ENCODE assay signal across 12 cellular contexts in the genomic region with DNA sequence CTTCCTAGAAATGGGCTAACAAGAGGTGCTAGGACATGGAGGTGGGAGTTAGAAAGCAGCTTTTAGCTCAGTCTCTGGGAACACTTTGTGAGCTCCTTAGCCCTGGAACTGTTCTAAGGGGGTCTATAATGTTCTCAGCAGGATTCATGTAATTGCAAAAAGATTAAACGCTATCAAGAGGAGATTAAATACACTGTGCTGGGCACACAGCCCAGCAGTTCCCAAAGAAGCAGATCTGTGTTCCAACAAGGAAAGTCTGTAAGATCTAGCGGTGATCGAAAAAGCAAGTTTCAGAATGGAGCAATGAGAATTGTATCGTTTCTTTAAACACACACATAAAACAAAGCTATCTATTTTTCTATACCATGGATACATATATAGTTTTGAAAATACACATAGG. TPM values are rescaled to one million over a fixed set of nuclear protein-coding genes. Genes with fewer than 3 reads are reported as not detected.
DNase-seq lines count a peak whose midpoint lies in the region; ATAC-seq and TF ChIP-seq lines count a peak whose summit lies in the region.
"Had no signal": no experiment of that assay in that cellular context is flagged by ENCODE, and none has a peak within 500 bp of the region (broad histone marks: within the 10 kb centered on the region; RNA-seq: fewer than 3 reads in every experiment).

No MANE protein-coding gene starts in this region.

- no peak for TF ChIP-seq CTCF in heart right ventricle (IDR thresholded peaks at IDR 0.05)
- TF ChIP-seq CTCF in esophagus squamous epithelium (IDR thresholded peaks at IDR 0.05), result no peak
- TF ChIP-seq CTCF in prostate gland (IDR thresholded peaks at IDR 0.05), result no peak
- no peak for TF ChIP-seq CTCF in vagina (IDR thresholded peaks at IDR 0.05)

- WGBS in heart right ventricle, 2 donors, result 33 to 37% methylated on average over 4 of the region's 4 CpGs
- 15 to 30% methylated on average over 4 of the region's 4 CpGs for WGBS in esophagus squamous epithelium, 2 donors
- WGBS in prostate gland, result 6% methylated on average over 4 of the region's 4 CpGs

- no peak for DNase-seq in heart right ventricle
- DNase-seq in cardiac septum (ENCODE audit: low spot score), result no peak
- no peak for DNase-seq in esophagus squamous epithelium (lab: John Stamatoyannopoulos, UW)
- no peak for DNase-seq in prostate gland (ENCODE audit: low spot score)
- DNase-seq in vagina (ENCODE audit: extremely low spot score in 2 of 2), result no peak
- DNase-seq in mucosa of gallbladder (ENCODE audit: low spot score), result no peak
- DNase-seq: nephron progenitor cell; stimulated activated CD4-positive, alpha-beta T cell treated with anti-CD3 and anti-CD28 coated beads, Interleukin-1b, Interleukin-23, amount 100 ng/mL, for 48 hours; stimulated activated naive CD8-positive, alpha-beta T cell treated with anti-CD3 and anti-CD28 coated beads, Interleukin-15, Interleukin-2, amounts not matched to agents 100 U/mL and 50 U/mL, for 24 hours; T-helper 17 cell had no signal

- ATAC-seq in heart right ventricle, result no peak
- no peak for ATAC-seq in HG03378 (IDR thresholded peaks at IDR 0.05; ENCODE audit: unreplicated experiment)
- no peak for ATAC-seq in SK-N-SH treated with all-trans-retinoic acid at 6 μM for 48 hours
- ATAC-seq: stimulated activated naive CD8-positive, alpha-beta T cell treated with anti-CD3 and anti-CD28 coated beads, Interleukin-15, Interleukin-2, amounts not matched to agents 100 U/mL and 50 U/mL, for 24 hours; T-helper 17 cell had no signal

- H3K9me3 ChIP-seq in heart right ventricle (no peaks in the 10 kb centered on the region), esophagus squamous epithelium (no peaks in the 10 kb centered on the region), prostate gland (no peaks in the 10 kb centered on the region), vagina (no peaks in the 10 kb centered on the region)

- H3K4me3 ChIP-seq in heart right ventricle, result peak overlapping the region in 1 of 10 donors; percentile 2
- H3K4me3 ChIP-seq in esophagus squamous epithelium, result peak overlapping the region in 1 of 4 donors; percentile 8
- H3K4me3 ChIP-seq in prostate gland, result no peak overlapping the region
- H3K4me3 ChIP-seq in vagina, result no peak overlapping the region

- H3K4me1 ChIP-seq in heart right ventricle (peaks cover 27 to 92% (median 82%) of the 10 kb centered on the region in 9 donors), esophagus squamous epithelium (peaks cover 47 to 98% (median 74%) of the 10 kb centered on the region in 3 donors), prostate gland (replicated peaks) (peaks cover 15% of the 10 kb centered on the region), vagina (peaks cover 90% of the 10 kb centered on the region)

- no peak for TF ChIP-seq POLR2A in esophagus squamous epithelium (IDR thresholded peaks at IDR 0.05)
- no peak for TF ChIP-seq POLR2A in prostate gland (IDR thresholded peaks at IDR 0.05)
- no peak for TF ChIP-seq POLR2A in vagina (IDR thresholded peaks at IDR 0.05)

- peak overlapping the region; percentile 62 to 100 (median 92) for H3K27ac ChIP-seq in heart right ventricle
- H3K27ac ChIP-seq in esophagus squamous epithelium, result peak overlapping the region; percentile 70 to 96 (median 92)
- H3K27ac ChIP-seq in prostate gland, result peak overlapping the region; percentile 80 to 83
- H3K27ac ChIP-seq in vagina, result peak overlapping the region; percentile 98

- H3K27me3 ChIP-seq in heart right ventricle (no peaks in the 10 kb centered on the region), esophagus squamous epithelium (peaks cover 0 to 77% (median 0%) of the 10 kb centered on the region in 4 donors), prostate gland (replicated peaks; ENCODE audit: insufficient read depth) (no peaks in the 10 kb centered on the region), vagina (no peaks in the 10 kb centered on the region)

- H3K36me3 ChIP-seq in heart right ventricle (peaks cover 0 to 2% (median 0%) of the 10 kb centered on the region in 9 donors), esophagus squamous epithelium (no peaks in the 10 kb centered on the region), prostate gland (no peaks in the 10 kb centered on the region), vagina (no peaks in the 10 kb centered on the region)

- intact Hi-C loops in heart right ventricle (cut with DNase I) (loop anchor here in 3 of 10 donors (10.0 kb wide), 2 partner anchors 101 to 339 kb away; partner anchors contain the start of gene KANSL3 (in 2 of the 3)), cardiac septum (cut with DNase I) (no loop called here), esophagus squamous epithelium (cut with DNase I) (loop anchor here (10.0 kb wide), 1 partner anchor 231 kb away; the partner anchor contains the start of gene CNNM4), prostate gland (cut with DNase I) (loop anchor here (5.0 to 10.0 kb wide), 4 partner anchors 283 to 421 kb away; partner anchors contain the start of genes CNNM3 and STARD7), vagina (cut with DNase I) (loop anchor here (10.0 kb wide), 1 partner anchor 101 kb away; the partner anchor contains the start of gene KANSL3)

TF ChIP-seq in SK-N-SH treated with all-trans-retinoic acid at 6 μM for 48 hours, 23 proteins besides CTCF, POLR2A, EP300 and RAD21:
- no peak for TF ChIP-seq ZNF8 (CRISPR knock-in tag; IDR thresholded peaks at IDR 0.05)
- TF ChIP-seq, protein P1, sequence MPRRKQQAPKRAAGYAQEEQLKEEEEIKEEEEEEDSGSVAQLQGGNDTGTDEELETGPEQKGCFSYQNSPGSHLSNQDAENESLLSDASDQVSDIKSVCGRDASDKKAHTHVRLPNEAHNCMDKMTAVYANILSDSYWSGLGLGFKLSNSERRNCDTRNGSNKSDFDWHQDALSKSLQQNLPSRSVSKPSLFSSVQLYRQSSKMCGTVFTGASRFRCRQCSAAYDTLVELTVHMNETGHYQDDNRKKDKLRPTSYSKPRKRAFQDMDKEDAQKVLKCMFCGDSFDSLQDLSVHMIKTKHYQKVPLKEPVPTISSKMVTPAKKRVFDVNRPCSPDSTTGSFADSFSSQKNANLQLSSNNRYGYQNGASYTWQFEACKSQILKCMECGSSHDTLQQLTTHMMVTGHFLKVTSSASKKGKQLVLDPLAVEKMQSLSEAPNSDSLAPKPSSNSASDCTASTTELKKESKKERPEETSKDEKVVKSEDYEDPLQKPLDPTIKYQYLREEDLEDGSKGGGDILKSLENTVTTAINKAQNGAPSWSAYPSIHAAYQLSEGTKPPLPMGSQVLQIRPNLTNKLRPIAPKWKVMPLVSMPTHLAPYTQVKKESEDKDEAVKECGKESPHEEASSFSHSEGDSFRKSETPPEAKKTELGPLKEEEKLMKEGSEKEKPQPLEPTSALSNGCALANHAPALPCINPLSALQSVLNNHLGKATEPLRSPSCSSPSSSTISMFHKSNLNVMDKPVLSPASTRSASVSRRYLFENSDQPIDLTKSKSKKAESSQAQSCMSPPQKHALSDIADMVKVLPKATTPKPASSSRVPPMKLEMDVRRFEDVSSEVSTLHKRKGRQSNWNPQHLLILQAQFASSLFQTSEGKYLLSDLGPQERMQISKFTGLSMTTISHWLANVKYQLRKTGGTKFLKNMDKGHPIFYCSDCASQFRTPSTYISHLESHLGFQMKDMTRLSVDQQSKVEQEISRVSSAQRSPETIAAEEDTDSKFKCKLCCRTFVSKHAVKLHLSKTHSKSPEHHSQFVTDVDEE (CRISPR knock-in tag; IDR thresholded peaks at IDR 0.05), result no peak
- no peak for TF ChIP-seq ARNTL (CRISPR knock-in tag; IDR thresholded peaks at IDR 0.05; ENCODE audit: borderline replicate concordance, low read depth)
- no peak for TF ChIP-seq TCF4 (CRISPR knock-in tag; IDR thresholded peaks at IDR 0.05; ENCODE audit: borderline replicate concordance)
- no peak for TF ChIP-seq CREB5 (CRISPR knock-in tag; IDR thresholded peaks at IDR 0.05; ENCODE audit: low read depth)
- TF ChIP-seq OSR1 (CRISPR knock-in tag; IDR thresholded peaks at IDR 0.05), result no peak
- no peak for TF ChIP-seq GLIS3 (CRISPR knock-in tag; IDR thresholded peaks at IDR 0.05)
- TF ChIP-seq BACH2 (CRISPR knock-in tag; IDR thresholded peaks at IDR 0.05; ENCODE audit: borderline replicate concordance), result no peak
- TF ChIP-seq RARB (CRISPR knock-in tag; IDR thresholded peaks at IDR 0.05), result no peak
- no peak for TF ChIP-seq CSRNP3 (CRISPR knock-in tag; IDR thresholded peaks at IDR 0.05)
- TF ChIP-seq SNAI2 (CRISPR knock-in tag; IDR thresholded peaks at IDR 0.05), result no peak

RNA-seq across cellular contexts. Expression of gene ARID5A, which starts 2.4 kb away (rescaled TPM):
- 100 to 1,000 TPM in 1 of 10 donors, 10 to 100 TPM in 9; 12.0 to 121 (median 43.5) TPM for total RNA-seq in heart right ventricle
- 10 to 100 TPM; 35.0 to 42.9 TPM for polyA plus RNA-seq in heart right ventricle
- 79.4 TPM for total RNA-seq in cardiac septum
- total RNA-seq in esophagus squamous epithelium, result 10 to 100 TPM in 1 of 4 donors, 1 to 10 TPM in 3; 2.8 to 25.9 (median 5.7) TPM
- total RNA-seq in prostate gland, result 10 to 100 TPM; 23.0 to 54.6 TPM
- 34.1 TPM for total RNA-seq in vagina
- total RNA-seq in mucosa of gallbladder, result 30.2 TPM

RNA-seq across cellular contexts. Expression of gene NEURL3, which starts 29.0 kb away (rescaled TPM):
- under 1 TPM in 2 of 10 donors, not detected in 8; 0.37 to 0.67 TPM for total RNA-seq in heart right ventricle
- polyA plus RNA-seq in heart right ventricle, result under 1 TPM; 0.06 to 0.22 TPM
- not detected for total RNA-seq in cardiac septum
- not detected for total RNA-seq in esophagus squamous epithelium
- total RNA-seq in prostate gland, result 10 to 100 TPM in 1 of 2 donors, 1 to 10 TPM in 1; 8.9 to 28.9 TPM
- total RNA-seq in vagina, result 2.5 TPM
- total RNA-seq in mucosa of gallbladder, result 3.7 TPM
